ENCODE assay signal across 25 cellular contexts in genomic region chr6:157907651-157908050, GRCh38.
"Had no signal": no experiment of that assay in that cellular context is flagged by ENCODE, and none has a peak within 500 bp of the region (broad histone marks: within the 10 kb centered on the region; RNA-seq: fewer than 3 reads in every experiment).

No MANE protein-coding gene starts in this region.

- H3K4me3 ChIP-seq: adrenal gland had no signal

- H3K27ac Mint-ChIP-seq: activated CD4-positive, alpha-beta memory T cell treated with anti-CD3 and anti-CD28 coated beads for 36 hours; activated CD4-positive, alpha-beta T cell treated with anti-CD3 and anti-CD28 coated beads, Interleukin-2, amount 10 ng/mL, durations not matched to agents 7 days and 5 days; activated naive CD8-positive, alpha-beta T cell treated with anti-CD3 and anti-CD28 coated beads, Interleukin-2, amount 10 ng/mL, durations not matched to agents 7 days and 5 days; activated T-helper 2 cell treated with anti-CD3 and anti-CD28 coated beads, Interferon-gamma antibody, Interleukin-2, Interleukin-4, amounts not matched to agents 10 μg/mL and 5 μg/mL and 100 μg/mL, durations not matched to agents 14 hours and 24 hours and 36 hours; T-helper 1 cell treated with Interleukin-12 subunit alpha and Interleukin-12 subunit beta and Interleukin-4 antibody, amounts not matched to agents 30 μg/mL and 1 μg/mL, for 36 hours had no signal

- H3K4me3 Mint-ChIP-seq: activated CD4-positive, alpha-beta memory T cell treated with anti-CD3 and anti-CD28 coated beads for 36 hours; activated CD4-positive, alpha-beta T cell treated with anti-CD3 and anti-CD28 coated beads, Interleukin-2, amount 10 ng/mL, durations not matched to agents 7 days and 5 days; activated naive CD8-positive, alpha-beta T cell treated with anti-CD3 and anti-CD28 coated beads, Interleukin-2, amount 10 ng/mL, durations not matched to agents 7 days and 5 days; T-helper 1 cell treated with Interleukin-12 subunit alpha and Interleukin-12 subunit beta and Interleukin-4 antibody, amounts not matched to agents 30 μg/mL and 1 μg/mL, for 36 hours; WTC11 had no signal

- H3K27me3 ChIP-seq: adrenal gland had no signal

- DNase-seq: activated CD4-positive, alpha-beta memory T cell treated with anti-CD3 and anti-CD28 coated beads for 36 hours; activated CD4-positive, alpha-beta T cell treated with anti-CD3 and anti-CD28 coated beads for 1 hour; activated CD4-positive, alpha-beta T cell treated with anti-CD3 and anti-CD28 coated beads, Interleukin-2, amount 10 ng/mL, durations not matched to agents 7 days and 5 days; activated CD8-positive, alpha-beta memory T cell treated with anti-CD3 and anti-CD28 coated beads, Interleukin-2, amount 50 U/mL, for 4 hours; activated gamma-delta T cell treated with Interleukin-2 at 50 U/mL for 16 hours; activated naive CD4-positive, alpha-beta T cell treated with anti-CD3 and anti-CD28 coated beads, Interleukin-2, amount 50 U/mL, for 16 hours; activated naive CD8-positive, alpha-beta T cell treated with anti-CD3 and anti-CD28 coated beads, Interleukin-2, amount 10 ng/mL, durations not matched to agents 7 days and 5 days; activated T-cell treated with anti-CD3 and anti-CD28 coated beads, Interleukin-2, amount 50 U/mL, for 72 hours; adrenal gland; anterior cingulate cortex; Karpas-422; NCI-H1105 treated with DMSO at 0.1 percent for 48 hours; NCI-H1436 treated with DMSO at 0.1 percent for 48 hours; NCI-H187; NCI-H2081; NCI-H510A treated with DMSO at 0.1 percent for 48 hours; NCI-H69; NK-92 treated with Interleukin-12 subunit alpha and Interleukin-12 subunit beta, amount 100 ng/mL, for 24 hours; SHP77 treated with DMSO at 0.1 percent for 48 hours; T-helper 9 cell had no signal

- H3K4me1 ChIP-seq: adrenal gland had no signal

- H3K9me3 Mint-ChIP-seq: activated CD4-positive, alpha-beta memory T cell treated with anti-CD3 and anti-CD28 coated beads for 36 hours; activated CD4-positive, alpha-beta T cell treated with anti-CD3 and anti-CD28 coated beads, Interleukin-2, amount 10 ng/mL, durations not matched to agents 7 days and 5 days; activated naive CD8-positive, alpha-beta T cell treated with anti-CD3 and anti-CD28 coated beads, Interleukin-2, amount 10 ng/mL, durations not matched to agents 7 days and 5 days; activated T-cell treated with anti-CD3 and anti-CD28 coated beads, Interleukin-2, amount 50 U/mL, for 72 hours; activated T-helper 2 cell treated with anti-CD3 and anti-CD28 coated beads, Interferon-gamma antibody, Interleukin-2, Interleukin-4, amounts not matched to agents 10 μg/mL and 5 μg/mL and 100 μg/mL, durations not matched to agents 14 hours and 24 hours and 36 hours; T-helper 1 cell treated with Interleukin-12 subunit alpha and Interleukin-12 subunit beta and Interleukin-4 antibody, amounts not matched to agents 30 μg/mL and 1 μg/mL, for 36 hours; WTC11 had no signal

- H3K27ac ChIP-seq: adrenal gland, RWPE1 had no signal

- ATAC-seq: Panc1, WTC11 had no signal

- H3K27me3 Mint-ChIP-seq: activated CD4-positive, alpha-beta memory T cell treated with anti-CD3 and anti-CD28 coated beads for 36 hours; activated CD4-positive, alpha-beta T cell treated with anti-CD3 and anti-CD28 coated beads, Interleukin-2, amount 10 ng/mL, durations not matched to agents 7 days and 5 days; activated naive CD8-positive, alpha-beta T cell treated with anti-CD3 and anti-CD28 coated beads, Interleukin-2, amount 10 ng/mL, durations not matched to agents 7 days and 5 days had no signal

- H3K9me3 ChIP-seq: adrenal gland had no signal
